Comparison of ENCODE assay signal across 9 cellular contexts in genomic region chr19:13428352-13428751, GRCh38.
A peak's percentile ranks its signal among the peaks of the same experiment; 100 is the strongest.
DNase-seq lines count a peak whose midpoint lies in the region; ATAC-seq, FAIRE-seq and TF ChIP-seq lines count a peak whose summit lies in the region.
"Had no signal": no experiment of that assay in that cellular context is flagged by ENCODE, and none has a peak within 500 bp of the region (broad histone marks: within the 10 kb centered on the region; RNA-seq: fewer than 3 reads in every experiment).

No MANE protein-coding gene starts in this region.

- RAD21 ChIA-PET in GM12878 (lab: Charles Lee; ENCODE audit: unreplicated experiment): no interaction called here

- CTCF ChIA-PET in GM12878 (lab: Yijun Ruan, JAX): interaction anchor here (0.7 to 2.7 kb wide), 4 partner anchors 14 to 242 kb away, joined by 3 to 12 read pairs (median 5); no protein-coding TSS in a partner anchor

- H3K4me2 ChIP-seq in Karpas-422 (ENCODE audit: low read depth, low read length, poor library complexity, severe bottlenecking) (no peak overlapping the region), GM12878 (ENCODE audit: control insufficient read depth, insufficient read depth) (no peak overlapping the region)

- intact Hi-C loops in GM12878 (cut with micrococcal nuclease; ENCODE audit: unreplicated experiment): no loop called here
- intact Hi-C loops in psoas muscle (cut with DNase I): no loop called here

- SMC1A ChIA-PET in GM12878 (lab: Charles Lee; ENCODE audit: uncharacterized antibody, unreplicated experiment): no interaction called here

- 26% methylated on average over 9 of the region's 9 CpGs for WGBS in GM12878 (ENCODE audit: insufficient coverage, insufficient replicate concordance, low lambda C conversion rate, missing lambda C conversion rate)
- WGBS in psoas muscle, 3 donors: 53 to 60% (median 57%) methylated on average over 9 of the region's 9 CpGs

- H3K9me3 ChIP-seq in Karpas-422 (ENCODE audit: low read length) (no peaks in the 10 kb centered on the region), GM12878 (replicated peaks; ENCODE audit: control insufficient read depth, insufficient read depth, low read length) (no peaks in the 10 kb centered on the region), psoas muscle (peaks cover 8% of the 10 kb centered on the region)

- H3K4me3 ChIP-seq in Karpas-422 (ENCODE audit: low read length) (no peak overlapping the region), GM12878 (no peak overlapping the region), psoas muscle (no peak overlapping the region)

- no peaks in the 10 kb centered on the region for H3K36me3 ChIP-seq in Karpas-422 (ENCODE audit: insufficient read depth, low read length)
- no peaks in the 10 kb centered on the region for H3K36me3 ChIP-seq in GM12878 (ENCODE audit: control insufficient read depth in 2 of 2, insufficient read depth in 2 of 2, low read length in 1 of 2)
- no peaks in the 10 kb centered on the region for H3K36me3 ChIP-seq in psoas muscle (ENCODE audit: insufficient read depth in 1 of 2, low read depth in 1 of 2)

- H3K9ac ChIP-seq in Karpas-422 (ENCODE audit: low read length): no peak overlapping the region
- no peak overlapping the region for H3K9ac ChIP-seq in GM12878 (ENCODE audit: control insufficient read depth, insufficient read depth, low read length)

- POLR2A ChIA-PET in GM12878 (lab: Charles Lee): no interaction called here

- H3K27ac ChIP-seq in Karpas-422 (ENCODE audit: low read length): no peak overlapping the region
- H3K27ac ChIP-seq in GM12878 (ENCODE audit: control insufficient read depth, insufficient read depth): no peak overlapping the region
- no peak overlapping the region for H3K27ac ChIP-seq in psoas muscle

- peak; percentile 36 to 64 (median 64) for TF ChIP-seq CTCF in GM12878 (IDR thresholded peaks at IDR 0.05 in 2 of 3, conservative IDR thresholded peaks at IDR 0.05 in 1 of 3; ENCODE audit: control insufficient read depth in 2 of 3, extremely low read depth in 1 of 3, insufficient read depth in 1 of 3, low read depth in 3 of 3, low read length in 3 of 3)
- peak; percentile 15 for TF ChIP-seq CTCF in psoas muscle (IDR thresholded peaks at IDR 0.05)

- no TSS peak for BruUV-seq in GM12878 (replicated peaks; lab: Mats Ljungman, UMichigan)

- peak; percentile 4 for DNase-seq in NCI-H345 (lab: John Stamatoyannopoulos, UW)
- DNase-seq in NCI-H345 treated with DMSO at 0.1 percent for 48 hours (lab: John Stamatoyannopoulos, UW; ENCODE audit: unreplicated experiment): no peak
- DNase-seq in Karpas-422: peak; percentile 67
- DNase-seq in GM12878 (ENCODE audit: low read depth, low spot score): no peak
- no peak for DNase-seq in psoas muscle
- no peak for DNase-seq in SHP77 treated with DMSO at 0.1 percent for 48 hours (lab: John Stamatoyannopoulos, UW)
- DNase-seq: DMS79 treated with DMSO at 0.1 percent for 48 hours had no signal

- no peak for TF ChIP-seq EP300 in GM12878 (IDR thresholded peaks at IDR 0.05; ENCODE audit: borderline replicate concordance in 1 of 2, control insufficient read depth in 1 of 2, low read depth in 2 of 2, low read length in 2 of 2)

- no peak for TF ChIP-seq POLR2A in GM12878 (IDR thresholded peaks at IDR 0.05; ENCODE audit: low read depth, low read length)

- H2AFZ ChIP-seq in Karpas-422 (ENCODE audit: low read length) (no peak overlapping the region), GM12878 (ENCODE audit: control insufficient read depth, low read depth, low read length) (no peak overlapping the region)

- H3K79me2 ChIP-seq in Karpas-422 (ENCODE audit: low read length): no peaks in the 10 kb centered on the region
- no peaks in the 10 kb centered on the region for H3K79me2 ChIP-seq in GM12878 (ENCODE audit: control insufficient read depth, insufficient read depth, low read length)

- FAIRE-seq in GM12878 (lab: Jason Lieb, UNC): peak; percentile 59

- H3K4me1 ChIP-seq in Karpas-422 (ENCODE audit: low read length) (no peaks in the 10 kb centered on the region), GM12878 (ENCODE audit: control insufficient read depth, insufficient read depth, low read length) (no peaks in the 10 kb centered on the region), psoas muscle (no peaks in the 10 kb centered on the region)

- H4K20me1 ChIP-seq in Karpas-422 (ENCODE audit: insufficient read depth, low read depth, low read length) (no peaks in the 10 kb centered on the region), GM12878 (ENCODE audit: control insufficient read depth, insufficient read depth) (no peaks in the 10 kb centered on the region)

- in situ Hi-C loops in GM12878 (cut with MboI): loop anchor here (5.0 kb wide), 1 partner anchor 151 kb away; no protein-coding TSS in a partner anchor

- H3K27me3 ChIP-seq in Karpas-422 (ENCODE audit: low read length) (no peaks in the 10 kb centered on the region), GM12878 (replicated peaks in 1 of 2; ENCODE audit: control insufficient read depth in 2 of 2, insufficient read depth in 2 of 2, low read length in 1 of 2) (no peaks in the 10 kb centered on the region), psoas muscle (ENCODE audit: insufficient read depth in 3 of 3, low read length in 2 of 3) (no peaks in the 10 kb centered on the region)

- 0 out of 3 replicates have a peak, but pooled peaks have one; percentile 26 for ATAC-seq in GM12878
- no peak for ATAC-seq in psoas muscle
- ATAC-seq in GM19351 (IDR thresholded peaks at IDR 0.05; ENCODE audit: unreplicated experiment): no peak
- no peak for ATAC-seq in HG02938 (IDR thresholded peaks at IDR 0.05; ENCODE audit: unreplicated experiment)

- 0 out of 2 replicates have a peak, but pooled peaks have one; percentile 20 for TF ChIP-seq RAD21 in GM12878 (IDR thresholded peaks at IDR 0.05; ENCODE audit: insufficient read depth, low read depth, low read length)

- no peaks in the 10 kb centered on the region for H3K9me2 ChIP-seq in Karpas-422 (replicated peaks; ENCODE audit: insufficient read depth, low read length)

TF ChIP-seq in GM12878, 131 proteins besides CTCF, POLR2A, EP300 and RAD21:
- TF ChIP-seq MYB (IDR thresholded peaks at IDR 0.05; ENCODE audit: borderline replicate concordance, low read depth, low read length) (no peak), SMC3 (IDR thresholded peaks at IDR 0.05; ENCODE audit: borderline replicate concordance, low read length) (peak; percentile 25; the same call in 1 of the 2 replicates), BACH1 (IDR thresholded peaks at IDR 0.05; ENCODE audit: borderline replicate concordance) (no peak), IKZF1 (conservative IDR thresholded peaks at IDR 0.05) (no peak), CBFB (IDR thresholded peaks at IDR 0.05; ENCODE audit: low read depth) (no peak), SMARCA5 (IDR thresholded peaks at IDR 0.05) (no peak)

Comparison
In these comparisons a context has a peak if more than half of its experiments do, and no peak if none do; other contexts are left out.
1. DNase-seq: peak in NCI-H345 (single experiment) and Karpas-422 (single experiment); none in NCI-H345 treated with DMSO at 0.1 percent for 48 hours (single experiment), GM12878 (single experiment), psoas muscle (0 of 2) and SHP77 treated with DMSO at 0.1 percent for 48 hours (single experiment).